3 cellular contexts compared by ENCODE assay signal in genomic region chr9:96983496-96984122, GRCh38. TPM values are rescaled to one million over a fixed set of nuclear protein-coding genes. Genes with fewer than 3 reads are reported as not detected.
"Had no signal": no experiment of that assay in that cellular context is flagged by ENCODE, and none has a peak within 500 bp of the region (broad histone marks: within the 10 kb centered on the region; RNA-seq: fewer than 3 reads in every experiment).

No MANE protein-coding gene starts in this region.

RNA-seq across cellular contexts. Expression of gene NUTM2G, which starts 55.0 kb away (rescaled TPM):
- total RNA-seq: K562, M059J had no signal

RNA-seq across cellular contexts. Expression of gene CTSV, which starts 55.3 kb away (rescaled TPM):
- polyA plus RNA-seq: IgD-negative memory B cell had no signal
